22 cellular contexts compared by ENCODE assay signal in genomic region chr6:148658701-148659100, GRCh38.
"Had no signal": no experiment of that assay in that cellular context is flagged by ENCODE, and none has a peak within 500 bp of the region (broad histone marks: within the 10 kb centered on the region; RNA-seq: fewer than 3 reads in every experiment).

No MANE protein-coding gene starts in this region.

- H3K4me3 Mint-ChIP-seq: immature natural killer cell; naive thymus-derived CD4-positive, alpha-beta T cell; natural killer cell treated with Interleukin-12 subunit alpha and Interleukin-12 subunit beta and Interleukin-15 and Interleukin-18, amount 100 ng/mL, for 72 hours; stimulated activated effector memory CD8-positive, alpha-beta T cell treated with anti-CD3 and anti-CD28 coated beads, Interleukin-12 subunit alpha, Interleukin-12 subunit beta, amount 100 ng/mL, for 72 hours; stimulated activated naive CD8-positive, alpha-beta T cell treated with anti-CD3 and anti-CD28 coated beads, Interleukin-15, Interleukin-2, amounts not matched to agents 100 ng/mL and 50 ng/mL, for 24 hours; type B pancreatic cell had no signal

- H3K36me3 Mint-ChIP-seq: immature natural killer cell; naive thymus-derived CD4-positive, alpha-beta T cell; stimulated activated effector memory CD8-positive, alpha-beta T cell treated with anti-CD3 and anti-CD28 coated beads, Interleukin-12 subunit alpha, Interleukin-12 subunit beta, amount 100 ng/mL, for 72 hours; type B pancreatic cell had no signal

- H3K27ac Mint-ChIP-seq: immature natural killer cell; naive thymus-derived CD4-positive, alpha-beta T cell; natural killer cell treated with Interleukin-12 subunit alpha and Interleukin-12 subunit beta and Interleukin-15 and Interleukin-18, amount 100 ng/mL, for 72 hours; progenitor cell of endocrine pancreas; stimulated activated effector memory CD8-positive, alpha-beta T cell treated with anti-CD3 and anti-CD28 coated beads, Interleukin-12 subunit alpha, Interleukin-12 subunit beta, amount 100 ng/mL, for 72 hours; stimulated activated naive CD8-positive, alpha-beta T cell treated with anti-CD3 and anti-CD28 coated beads, Interleukin-15, Interleukin-2, amounts not matched to agents 100 ng/mL and 50 ng/mL, for 24 hours; type B pancreatic cell had no signal

- H3K4me1 Mint-ChIP-seq: immature natural killer cell; stimulated activated effector memory CD8-positive, alpha-beta T cell treated with anti-CD3 and anti-CD28 coated beads, Interleukin-12 subunit alpha, Interleukin-12 subunit beta, amount 100 ng/mL, for 72 hours had no signal

- H3K27me3 ChIP-seq: ovary, tibial nerve, uterus had no signal

- DNase-seq: hypothalamus; immature natural killer cell; left ventricle myocardium inferior; midbrain; mucosa of descending colon; naive thymus-derived CD4-positive, alpha-beta T cell; ovary; right cardiac atrium; stimulated activated CD4-positive, alpha-beta T cell treated with anti-CD3 and anti-CD28 coated beads, Interleukin-12 subunit alpha, Interleukin-12 subunit beta, amount 100 ng/mL, for 4 hours; stimulated activated CD4-positive, alpha-beta T cell treated with anti-CD3 and anti-CD28 coated beads, Interleukin-15, amount 100 ng/mL, for 24 hours; stimulated activated CD4-positive, alpha-beta T cell treated with anti-CD3 and anti-CD28 coated beads, Interleukin-2, amount 100 ng/mL, for 24 hours; stimulated activated CD4-positive, alpha-beta T cell treated with anti-CD3 and anti-CD28 coated beads, Interleukin-4, amount 100 ng/mL, for 1 hour; stimulated activated naive CD4-positive, alpha-beta T cell; uterus had no signal

- H3K9me3 Mint-ChIP-seq: natural killer cell treated with Interleukin-12 subunit alpha and Interleukin-12 subunit beta and Interleukin-15 and Interleukin-18, amount 100 ng/mL, for 72 hours; type B pancreatic cell had no signal

- H3K4me1 ChIP-seq: left ventricle myocardium inferior, tibial nerve, uterus had no signal

- H3K36me3 ChIP-seq: left ventricle myocardium inferior, ovary, tibial nerve, uterus had no signal

- H3K27me3 Mint-ChIP-seq: progenitor cell of endocrine pancreas, type B pancreatic cell had no signal

- H3K9me3 ChIP-seq: mucosa of descending colon, ovary, uterus had no signal

- H3K4me3 ChIP-seq: left ventricle myocardium inferior, lung, mucosa of descending colon, ovary, skin epidermis, tibial nerve, uterus had no signal

- H3K27ac ChIP-seq: left ventricle myocardium inferior, ovary, skin epidermis, tibial nerve, uterus had no signal
